In genomic region chr19:16495982-16496612, GRCh38 we compare ENCODE assay signal across 8 cellular contexts. TPM values are rescaled to one million over a fixed set of nuclear protein-coding genes. Genes with fewer than 3 reads are reported as not detected.
DNase-seq lines count a peak whose midpoint lies in the region; ATAC-seq, FAIRE-seq and TF ChIP-seq lines count a peak whose summit lies in the region.

Gene C19orf44 (plus strand): TSS chr19:16496394. CDS start chr19:16500793, 4,399 bp downstream.
A gene with protein sequence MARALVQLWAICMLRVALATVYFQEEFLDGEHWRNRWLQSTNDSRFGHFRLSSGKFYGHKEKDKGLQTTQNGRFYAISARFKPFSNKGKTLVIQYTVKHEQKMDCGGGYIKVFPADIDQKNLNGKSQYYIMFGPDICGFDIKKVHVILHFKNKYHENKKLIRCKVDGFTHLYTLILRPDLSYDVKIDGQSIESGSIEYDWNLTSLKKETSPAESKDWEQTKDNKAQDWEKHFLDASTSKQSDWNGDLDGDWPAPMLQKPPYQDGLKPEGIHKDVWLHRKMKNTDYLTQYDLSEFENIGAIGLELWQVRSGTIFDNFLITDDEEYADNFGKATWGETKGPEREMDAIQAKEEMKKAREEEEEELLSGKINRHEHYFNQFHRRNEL (minus strand): TSS chr19:16496167. CDS start chr19:16496129, 38 bp downstream.

- H3K27me3 Mint-ChIP-seq in brain = peaks cover 3% of the 10 kb centered on the region

- peak; percentile 84 for TF ChIP-seq POLR2A in GM18526 (IDR thresholded peaks at IDR 0.05; ENCODE audit: extremely low read depth, insufficient read length)

- H3K9me3 Mint-ChIP-seq in brain = no peaks in the 10 kb centered on the region

- peak within 1 kb of the TSS; percentile 93 to 97 (median 95) for H3K27ac Mint-ChIP-seq in brain

- peak in 1 of 2 experiments; percentile 20 for TF ChIP-seq CTCF in brain (conservative IDR thresholded peaks at IDR 0.05)

- intact Hi-C loops in sciatic nerve (cut with DNase I) = no loop called here

- FAIRE-seq in TTC549 (lab: Jason Lieb, UNC) = peak; percentile 94

- peak; percentile 98 for DNase-seq in A172 (ENCODE audit: low spot score)
- peak; percentile 96 for DNase-seq in NCI-H2107 (lab: John Stamatoyannopoulos, UW)
- DNase-seq in iPS DF 19.7 (ENCODE audit: low read depth, low spot score) = peak; percentile 94
- DNase-seq in sciatic nerve (ENCODE audit: low spot score) = peak; percentile 98

- ATAC-seq in HG03064 (IDR thresholded peaks at IDR 0.05; ENCODE audit: low read depth, unreplicated experiment) (peak; percentile 92), sciatic nerve (peak; percentile 100)

- H3K4me1 Mint-ChIP-seq in brain = peaks cover 30% of the 10 kb centered on the region

- H3K4me3 Mint-ChIP-seq in brain = peak within 1 kb of the TSS; percentile 94 to 98 (median 97)

- H3K36me3 Mint-ChIP-seq in brain = peaks cover 9% of the 10 kb centered on the region

RNA-seq across cellular contexts. Expression of gene C19orf44, which starts in this region (rescaled TPM):
- total RNA-seq in A172 (2014; rRNA removed; shearing (Covaris generic)) = 3.4 and 4.2 TPM in 2 replicates
- polyA plus RNA-seq in brain (ENCODE audit: insufficient read depth, low read depth, low replicate concordance) = 3.2 TPM
- total RNA-seq in sciatic nerve = 11.2 TPM

RNA-seq across cellular contexts. Expression of the second gene that starts in this region (rescaled TPM):
- total RNA-seq in A172 (2014; rRNA removed; shearing (Covaris generic)) = not detected in 2 replicates
- polyA plus RNA-seq in brain (ENCODE audit: insufficient read depth, low read depth, low replicate concordance) = not detected
- total RNA-seq in sciatic nerve = not detected

Comparison
In these comparisons a context has a peak if more than half of its experiments do, and no peak if none do; other contexts are left out.
1. Peak in every context shown above with its lines: DNase-seq and ATAC-seq.